Comparison of ENCODE assay signal across 8 cellular contexts in the genomic region with DNA sequence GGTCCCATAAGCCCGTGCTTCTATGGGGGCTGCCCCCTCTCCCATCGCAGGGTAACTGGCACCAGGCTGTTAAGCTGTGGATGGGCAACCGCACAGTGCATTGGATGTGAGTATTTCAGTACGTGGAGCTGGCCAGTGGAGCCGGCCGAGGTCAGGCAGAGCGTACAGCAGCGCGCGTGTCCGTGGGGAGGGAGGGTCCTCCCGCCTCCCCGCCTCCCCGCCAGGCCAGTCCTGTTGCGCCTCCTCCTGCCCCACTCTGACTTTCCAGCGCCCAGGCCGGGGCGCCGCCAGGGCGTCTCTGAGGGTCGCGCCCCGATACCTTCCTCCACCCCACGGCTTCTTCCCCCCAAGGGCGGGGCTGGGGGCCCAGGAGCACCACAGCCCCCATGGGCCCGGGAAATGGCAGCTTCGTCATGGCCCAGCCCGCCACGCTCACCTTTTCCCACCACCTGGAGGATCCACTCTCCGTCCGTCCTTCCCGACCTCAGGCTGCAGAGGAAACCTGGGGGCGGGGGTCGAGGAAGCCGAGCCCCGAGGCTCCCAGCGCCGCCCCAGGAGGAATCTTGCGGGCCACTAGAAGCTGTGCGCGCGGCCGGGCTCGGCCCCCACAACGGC. TPM values are rescaled to one million over a fixed set of nuclear protein-coding genes. Genes with fewer than 3 reads are reported as not detected.
DNase-seq lines count a peak whose midpoint lies in the region; ATAC-seq and TF ChIP-seq lines count a peak whose summit lies in the region.

No MANE protein-coding gene starts in this region.

- H3K27ac Mint-ChIP-seq in Calu3 (ENCODE audit: unreplicated experiment) = no peak overlapping the region

- H3K27me3 Mint-ChIP-seq in Calu3 (ENCODE audit: unreplicated experiment) = no peaks in the 10 kb centered on the region

- H3K4me1 Mint-ChIP-seq in Calu3 (ENCODE audit: low read depth, unreplicated experiment) = peaks cover 22% of the 10 kb centered on the region

- BruUV-seq in Calu3 (replicated peaks; lab: Mats Ljungman, UMichigan) = no TSS peak

- DNase-seq in Calu3 = no peak
- DNase-seq in RWPE2 (ENCODE audit: low spot score) = no peak
- no peak for DNase-seq in esophagus squamous epithelium (lab: John Stamatoyannopoulos, UW)
- no peak for DNase-seq in putamen (ENCODE audit: low spot score)
- no peak for DNase-seq in NCI-H226
- DNase-seq in LoVo (ENCODE audit: low spot score) = no peak

- H3K4me1 ChIP-seq in RWPE2 (ENCODE audit: insufficient read depth, poor library complexity, severe bottlenecking) = peaks cover 18% of the 10 kb centered on the region
- peaks cover 13 to 38% (median 14%) of the 10 kb centered on the region in 3 donors for H3K4me1 ChIP-seq in esophagus squamous epithelium
- H3K4me1 ChIP-seq in parathyroid adenoma = no peaks in the 10 kb centered on the region

- peak overlapping the region; percentile 33 for H2AFZ ChIP-seq in parathyroid adenoma

- intact Hi-C loops in Calu3 (cut with micrococcal nuclease; ENCODE audit: unreplicated experiment) (no loop called here), esophagus squamous epithelium (cut with DNase I) (no loop called here)

- TF ChIP-seq CTCF in Calu3 (IDR thresholded peaks at IDR 0.05; ENCODE audit: unreplicated experiment) (no peak), RWPE2 (IDR thresholded peaks at IDR 0.05; ENCODE audit: poor library complexity, severe bottlenecking) (no peak), esophagus squamous epithelium (IDR thresholded peaks at IDR 0.05) (no peak), parathyroid adenoma (IDR thresholded peaks at IDR 0.05) (no peak)

- H3K27me3 ChIP-seq in RWPE2 (ENCODE audit: insufficient read depth, poor library complexity, severe bottlenecking) (no peaks in the 10 kb centered on the region), esophagus squamous epithelium (peaks cover 0 to 17% (median 0%) of the 10 kb centered on the region in 4 donors), parathyroid adenoma (ENCODE audit: control insufficient read depth, insufficient read depth, low read length) (no peaks in the 10 kb centered on the region)

- H3K36me3 ChIP-seq in RWPE2 (ENCODE audit: low read depth) (peaks cover 23% of the 10 kb centered on the region), esophagus squamous epithelium (peaks cover 0 to 7% (median 0%) of the 10 kb centered on the region in 3 donors), parathyroid adenoma (ENCODE audit: control insufficient read depth, insufficient read depth, low read length) (no peaks in the 10 kb centered on the region)

- H3K79me2 ChIP-seq in parathyroid adenoma = no peaks in the 10 kb centered on the region

- no peaks in the 10 kb centered on the region for H3K9me3 Mint-ChIP-seq in Calu3 (ENCODE audit: low read depth, unreplicated experiment)

- no peak for TF ChIP-seq POLR2A in esophagus squamous epithelium (IDR thresholded peaks at IDR 0.05)

- 16 to 60% methylated on average over 1 to 2 of the region's 45 CpGs for WGBS in esophagus squamous epithelium, 2 donors

- H3K36me3 Mint-ChIP-seq in Calu3 (ENCODE audit: insufficient read depth, unreplicated experiment) = peaks cover 43% of the 10 kb centered on the region

- peak overlapping the region; percentile 99 for H3K4me3 Mint-ChIP-seq in Calu3 (ENCODE audit: low read depth, unreplicated experiment)

- no peak overlapping the region for H3K9ac ChIP-seq in parathyroid adenoma

- peak overlapping the region; percentile 63 for H3K4me2 ChIP-seq in parathyroid adenoma (ENCODE audit: low read length)

- H3K9me3 ChIP-seq in RWPE2 (ENCODE audit: severe bottlenecking) (no peaks in the 10 kb centered on the region), esophagus squamous epithelium (no peaks in the 10 kb centered on the region), parathyroid adenoma (ENCODE audit: control insufficient read depth, low read length) (no peaks in the 10 kb centered on the region)

- H3K27ac ChIP-seq in RWPE2 (ENCODE audit: poor library complexity, severe bottlenecking) (no peak overlapping the region), esophagus squamous epithelium (peak overlapping the region; percentile 55 to 89 (median 86)), parathyroid adenoma (no peak overlapping the region)

- CTCF ChIA-PET in Calu3 (lab: Charles Lee) = interaction anchor here (0.6 to 0.9 kb wide), 3 partner anchors 21 to 313 kb away, joined by 3 to 4 read pairs (median 3); no protein-coding TSS in a partner anchor

- H3K4me3 ChIP-seq in RWPE2 (ENCODE audit: severe bottlenecking) (peak overlapping the region; percentile 93), esophagus squamous epithelium (peak overlapping the region; percentile 57 to 94 (median 80)), parathyroid adenoma (ENCODE audit: low read depth, low read length) (no peak overlapping the region)

- ATAC-seq in RWPE2 (ENCODE audit: low read depth) = no peak
- no peak for ATAC-seq in HG02571 (IDR thresholded peaks at IDR 0.05; ENCODE audit: unreplicated experiment)

RNA-seq across cellular contexts. Expression of a gene that starts 0.9 kb away (rescaled TPM):
- total RNA-seq in Calu3 (2022) (253 and 272 TPM in 2 replicates), esophagus squamous epithelium (10 to 100 TPM; 69.7 to 94.0 (median 86.4) TPM)

Comparison
In these comparisons a context has a peak if more than half of its experiments do, and no peak if none do; other contexts are left out.
1. H3K27ac ChIP-seq: peak in esophagus squamous epithelium (4 of 4); none in RWPE2 (single experiment) and parathyroid adenoma (single experiment).